Comparison of ENCODE assay signal across 9 cellular contexts in genomic region chr5:68884893-68885292, GRCh38.
A peak's percentile ranks its signal among the peaks of the same experiment; 100 is the strongest.
DNase-seq lines count a peak whose midpoint lies in the region; ATAC-seq and TF ChIP-seq lines count a peak whose summit lies in the region.
"Had no signal": no experiment of that assay in that cellular context is flagged by ENCODE, and none has a peak within 500 bp of the region (broad histone marks: within the 10 kb centered on the region; RNA-seq: fewer than 3 reads in every experiment).

No MANE protein-coding gene starts in this region.

- H3K27me3 Mint-ChIP-seq in naive thymus-derived CD4-positive, alpha-beta T cell = peaks cover 0 to 3% (median 0%) of the 10 kb centered on the region in 5 donors

- H3K4me1 Mint-ChIP-seq in naive thymus-derived CD4-positive, alpha-beta T cell = peaks cover 13 to 54% (median 37%) of the 10 kb centered on the region in 7 donors

- H4K20me1 ChIP-seq in mammary epithelial cell (ENCODE audit: insufficient read depth, low read length) = no peaks in the 10 kb centered on the region

- intact Hi-C loops in mammary epithelial cell (cut with micrococcal nuclease) (loop anchor here (1.0 to 5.0 kb wide), 3 partner anchors 78 to 598 kb away; no protein-coding TSS in a partner anchor), prostate gland (cut with DNase I) (no loop called here)
- intact Hi-C loops in naive thymus-derived CD4-positive, alpha-beta T cell (cut with micrococcal nuclease) = loop anchor here (1.0 to 5.0 kb wide), 6 partner anchors 9 to 597 kb away; no protein-coding TSS in a partner anchor

- in situ Hi-C loops in mammary epithelial cell (cut with MboI; ENCODE audit: low sequenced_read_pairs in 2 of 2) = no loop called here

- H3K36me3 Mint-ChIP-seq in naive thymus-derived CD4-positive, alpha-beta T cell = peaks cover 0 to 8% (median 0%) of the 10 kb centered on the region in 5 donors
- H3K36me3 Mint-ChIP-seq: memory B cell had no signal

- peak; percentile 12 for DNase-seq in GM03348 (ENCODE audit: low spot score)
- peak; percentile 9 for DNase-seq in LHCN-M2 (ENCODE audit: low read depth)
- DNase-seq in mammary epithelial cell = peak; percentile 11
- peak in 5 of 9 donors; percentile 16 to 37 (median 27) for DNase-seq in naive thymus-derived CD4-positive, alpha-beta T cell
- no peak for DNase-seq in prostate gland (ENCODE audit: low spot score)
- no peak for DNase-seq in NCI-H187 treated with DMSO at 0.1 percent for 48 hours (lab: John Stamatoyannopoulos, UW)

- H3K4me3 Mint-ChIP-seq in naive thymus-derived CD4-positive, alpha-beta T cell = no peak overlapping the region
- H3K4me3 Mint-ChIP-seq: memory B cell; T-helper 1 cell treated with Interleukin-12 subunit alpha and Interleukin-12 subunit beta and Interleukin-4 antibody, amounts not matched to agents 30 μg/mL and 1 μg/mL, for 36 hours had no signal

- H3K4me2 ChIP-seq in mammary epithelial cell (ENCODE audit: insufficient read depth, low read depth, low read length) = no peak overlapping the region

- no peak overlapping the region for H2AFZ ChIP-seq in mammary epithelial cell (ENCODE audit: low read depth, low read length)

- no peak overlapping the region for H3K27ac Mint-ChIP-seq in naive thymus-derived CD4-positive, alpha-beta T cell
- H3K27ac Mint-ChIP-seq: memory B cell; T-helper 1 cell treated with Interleukin-12 subunit alpha and Interleukin-12 subunit beta and Interleukin-4 antibody, amounts not matched to agents 30 μg/mL and 1 μg/mL, for 36 hours had no signal

- CTCF ChIA-PET in mammary epithelial cell (lab: Charles Lee; ENCODE audit: low non-redundant PET) = no interaction called here
- CTCF ChIA-PET in naive thymus-derived CD4-positive, alpha-beta T cell (lab: Charles Lee) = interaction anchor here (0.7 to 2.1 kb wide), 2 partner anchors 10 to 18 kb away, joined by 3 to 5 read pairs; no protein-coding TSS in a partner anchor

- H3K36me3 ChIP-seq in mammary epithelial cell (ENCODE audit: insufficient read depth, low read length) (no peaks in the 10 kb centered on the region), prostate gland (no peaks in the 10 kb centered on the region)
- H3K36me3 ChIP-seq in naive thymus-derived CD4-positive, alpha-beta T cell (ENCODE audit: control insufficient read depth in 2 of 3, insufficient read depth in 3 of 3, low read length in 3 of 3) = no peaks in the 10 kb centered on the region

- peak; percentile 42 for TF ChIP-seq CTCF in mammary epithelial cell (conservative IDR thresholded peaks at IDR 0.05 in 1 of 2, IDR thresholded peaks at IDR 0.05 in 1 of 2; ENCODE audit: extremely low read depth in 1 of 2, insufficient read depth in 1 of 2, low read depth in 1 of 2, low read length in 2 of 2)
- no peak for TF ChIP-seq CTCF in prostate gland (IDR thresholded peaks at IDR 0.05)

- ATAC-seq in naive thymus-derived CD4-positive, alpha-beta T cell = peak; percentile 42
- ATAC-seq in HG03457 (IDR thresholded peaks at IDR 0.05; ENCODE audit: unreplicated experiment) = no peak

- peaks cover 0 to 10% (median 0%) of the 10 kb centered on the region in 11 donors for H3K9me3 Mint-ChIP-seq in naive thymus-derived CD4-positive, alpha-beta T cell
- H3K9me3 Mint-ChIP-seq: T-helper 1 cell treated with Interleukin-12 subunit alpha and Interleukin-12 subunit beta and Interleukin-4 antibody, amounts not matched to agents 30 μg/mL and 1 μg/mL, for 36 hours had no signal

- H3K4me1 ChIP-seq in mammary epithelial cell (ENCODE audit: insufficient read depth, low read length) (no peaks in the 10 kb centered on the region), prostate gland (replicated peaks) (no peaks in the 10 kb centered on the region)
- peaks cover 10 to 19% of the 10 kb centered on the region in 2 donors for H3K4me1 ChIP-seq in naive thymus-derived CD4-positive, alpha-beta T cell (ENCODE audit: control insufficient read depth in 2 of 2, insufficient read depth in 2 of 2, low read length in 2 of 2)

- H3K79me2 ChIP-seq in mammary epithelial cell (ENCODE audit: insufficient read depth, low read length) = no peaks in the 10 kb centered on the region

- H3K9ac ChIP-seq in mammary epithelial cell (ENCODE audit: insufficient read depth, low read length) = no peak overlapping the region

- POLR2A ChIA-PET in naive thymus-derived CD4-positive, alpha-beta T cell (lab: Charles Lee) = interaction anchor here (0.6 to 0.7 kb wide), 4 partner anchors 51 to 1654 kb away, joined by 3 to 4 read pairs (median 3); no protein-coding TSS in a partner anchor

- H3K9me3 ChIP-seq in mammary epithelial cell (replicated peaks; ENCODE audit: insufficient read depth, low read length) = no peaks in the 10 kb centered on the region
- H3K9me3 ChIP-seq in naive thymus-derived CD4-positive, alpha-beta T cell (ENCODE audit: control insufficient read depth in 2 of 3, low read length in 3 of 3) = no peaks in the 10 kb centered on the region
- no peaks in the 10 kb centered on the region for H3K9me3 ChIP-seq in prostate gland

- H3K4me3 ChIP-seq in mammary epithelial cell (replicated peaks in 1 of 3; ENCODE audit: insufficient read depth in 1 of 3, low read depth in 2 of 3, low read length in 3 of 3) (no peak overlapping the region), prostate gland (no peak overlapping the region)
- no peak overlapping the region for H3K4me3 ChIP-seq in naive thymus-derived CD4-positive, alpha-beta T cell (ENCODE audit: low read length)

- dilution Hi-C loops in mammary epithelial cell (cut with HindIII; ENCODE audit: low sequenced_read_pairs) = no loop called here

- H3K27ac ChIP-seq in mammary epithelial cell (ENCODE audit: insufficient read depth, low read depth, low read length) (no peak overlapping the region), prostate gland (no peak overlapping the region)
- H3K27ac ChIP-seq in naive thymus-derived CD4-positive, alpha-beta T cell (ENCODE audit: low read depth, low read length) = no peak overlapping the region

- TF ChIP-seq POLR2A in prostate gland (IDR thresholded peaks at IDR 0.05) = no peak

- H3K27me3 ChIP-seq in mammary epithelial cell (ENCODE audit: insufficient read depth, low read length) = peaks cover 1% of the 10 kb centered on the region
- H3K27me3 ChIP-seq in naive thymus-derived CD4-positive, alpha-beta T cell (ENCODE audit: control insufficient read depth in 2 of 2, insufficient read depth in 2 of 2, low read length in 2 of 2) = no peaks in the 10 kb centered on the region
- H3K27me3 ChIP-seq in prostate gland (replicated peaks; ENCODE audit: insufficient read depth) = no peaks in the 10 kb centered on the region

- no TSS peak for BruUV-seq in mammary epithelial cell (replicated peaks; lab: Mats Ljungman, UMichigan)

Comparison
In these comparisons a context has a peak if more than half of its experiments do, and no peak if none do; other contexts are left out.
1. DNase-seq: peak in GM03348 (single experiment), LHCN-M2 (single experiment), mammary epithelial cell (single experiment) and naive thymus-derived CD4-positive, alpha-beta T cell (5 of 9); none in prostate gland (single experiment) and NCI-H187 treated with DMSO at 0.1 percent for 48 hours (single experiment).
2. CTCF ChIP-seq: peak in mammary epithelial cell (2 of 2); none in prostate gland (0 of 4).